ENCODE assay signal across 14 cellular contexts in genomic region chr11:12198261-12198925, GRCh38.
DNase-seq lines count a peak whose midpoint lies in the region; TF ChIP-seq lines count a peak whose summit lies in the region.
"Had no signal": no experiment of that assay in that cellular context is flagged by ENCODE, and none has a peak within 500 bp of the region (broad histone marks: within the 10 kb centered on the region; RNA-seq: fewer than 3 reads in every experiment).

No MANE protein-coding gene starts in this region.

- H3K4me3 ChIP-seq in brain microvascular endothelial cell (ENCODE audit: low read depth, low read length) (no peak overlapping the region), stomach (no peak overlapping the region)
- H3K4me3 ChIP-seq: esophagus squamous epithelium had no signal

- intact Hi-C loops in stomach (cut with DNase I; ENCODE audit: low total_unique reads), result no loop called here

- 50 to 100% (median 60%) methylated on average over 1 to 6 of the region's 6 CpGs for WGBS in stomach, 5 donors

- H3K27me3 ChIP-seq in brain microvascular endothelial cell (replicated peaks) (no peaks in the 10 kb centered on the region), stomach (no peaks in the 10 kb centered on the region)
- H3K27me3 ChIP-seq: esophagus squamous epithelium had no signal

- peaks cover 6% of the 10 kb centered on the region for H3K9me3 Mint-ChIP-seq in activated T-cell treated with anti-CD3 and anti-CD28 coated beads, Interleukin-2, amount 50 U/mL, for 24 hours

- H3K27me3 Mint-ChIP-seq in activated T-cell treated with anti-CD3 and anti-CD28 coated beads, Interleukin-2, amount 50 U/mL, for 24 hours, result no peaks in the 10 kb centered on the region

- no peak for TF ChIP-seq POLR2A in stomach (IDR thresholded peaks at IDR 0.05)

- peaks cover 18 to 49% (median 35%) of the 10 kb centered on the region in 4 donors for H3K4me1 ChIP-seq in stomach

- no peaks in the 10 kb centered on the region for H3K9me3 ChIP-seq in KOPT-K1 (ENCODE audit: insufficient read depth, low read length, poor library complexity, severe bottlenecking)
- H3K9me3 ChIP-seq in stomach, result no peaks in the 10 kb centered on the region
- H3K9me3 ChIP-seq: esophagus squamous epithelium had no signal

- in situ Hi-C loops in brain microvascular endothelial cell (cut with HindIII; ENCODE audit: low pct_ligation_motif_present, low sequenced_read_pairs), result no loop called here

- H3K36me3 ChIP-seq in KOPT-K1 (ENCODE audit: insufficient read depth, low read length), result no peaks in the 10 kb centered on the region
- peaks cover 65% of the 10 kb centered on the region for H3K36me3 ChIP-seq in brain microvascular endothelial cell (replicated peaks)
- H3K36me3 ChIP-seq in stomach, result peaks cover 0 to 16% (median 4%) of the 10 kb centered on the region in 4 donors
- H3K36me3 ChIP-seq: esophagus squamous epithelium had no signal

- H3K36me3 Mint-ChIP-seq in activated T-cell treated with anti-CD3 and anti-CD28 coated beads, Interleukin-2, amount 50 U/mL, for 24 hours (ENCODE audit: low read depth), result peaks cover 71% of the 10 kb centered on the region

- H3K4me3 Mint-ChIP-seq in activated T-cell treated with anti-CD3 and anti-CD28 coated beads, Interleukin-2, amount 50 U/mL, for 24 hours, result peak overlapping the region; percentile 83

- H3K4me1 Mint-ChIP-seq in activated T-cell treated with anti-CD3 and anti-CD28 coated beads, Interleukin-2, amount 50 U/mL, for 24 hours (ENCODE audit: low read depth), result peaks cover 90% of the 10 kb centered on the region

- DNase-seq in activated T-cell treated with anti-CD3 and anti-CD28 coated beads, Interleukin-2, amount 50 U/mL, for 24 hours, result no peak
- no peak for DNase-seq in activated T-cell treated with anti-CD3 and anti-CD28 coated beads, Interleukin-2, amount 50 U/mL, for 1 hour
- DNase-seq in brain microvascular endothelial cell (no peak), stomach (peak; percentile 46), putamen (ENCODE audit: low spot score) (no peak), cortex of kidney (lab: John Stamatoyannopoulos, UW) (no peak)
- no peak for DNase-seq in effector CD4-positive, alpha-beta T cell
- DNase-seq: esophagus squamous epithelium; H7; hypothalamus; mammary epithelial cell; occipital lobe; stimulated activated CD4-positive, alpha-beta T cell treated with anti-CD3 and anti-CD28 coated beads, Interleukin-15, amount 100 ng/mL, for 24 hours had no signal

- no peak for TF ChIP-seq EP300 in stomach (IDR thresholded peaks at IDR 0.05)

- H3K27ac ChIP-seq in KOPT-K1 (ENCODE audit: low read depth, low read length, poor library complexity, severe bottlenecking) (peak overlapping the region; percentile 43), brain microvascular endothelial cell (peak overlapping the region; percentile 99), stomach (peak overlapping the region in 3 of 5 donors; percentile 18 to 79 (median 41))

- H3K27ac Mint-ChIP-seq in activated T-cell treated with anti-CD3 and anti-CD28 coated beads, Interleukin-2, amount 50 U/mL, for 24 hours, result peak overlapping the region; percentile 92

- TF ChIP-seq CTCF in brain microvascular endothelial cell (IDR thresholded peaks at IDR 0.05; ENCODE audit: low read depth, low read length, missing control alignments) (no peak), stomach (IDR thresholded peaks at IDR 0.05) (no peak)

Comparison
In these comparisons a context has a peak if more than half of its experiments do, and no peak if none do; other contexts are left out.
1. H3K27ac ChIP-seq: peak in every context shown above with its lines; median percentile 99 in brain microvascular endothelial cell; 43 in KOPT-K1; 41 in stomach.